8 cellular contexts compared by ENCODE assay signal in genomic region chr19:5977222-5977784, GRCh38. TPM values are rescaled to one million over a fixed set of nuclear protein-coding genes. Genes with fewer than 3 reads are reported as not detected.
DNase-seq lines count a peak whose midpoint lies in the region; ATAC-seq and TF ChIP-seq lines count a peak whose summit lies in the region.

No MANE protein-coding gene starts in this region.

- no CpG with 5 or more reads among the region's 43 CpGs for WGBS in H9 (ENCODE audit: extremely low coverage, insufficient read length, low lambda C conversion rate)
- WGBS in stomach, 5 donors = 0 to 3% (median 1%) methylated on average over 19 to 43 of the region's 43 CpGs

- H3K27ac Mint-ChIP-seq in H9 = peak overlapping the region; percentile 81 to 96 (median 92); a peak in 6 of 7 replicates
- H3K27ac Mint-ChIP-seq in activated CD8-positive, alpha-beta T cell treated with anti-CD3 and anti-CD28 coated beads, Interleukin-2, amount 10 ng/mL, durations not matched to agents 7 days and 5 days = peak overlapping the region; percentile 95

- H3K14ac ChIP-seq in H9 (ENCODE audit: insufficient read depth, low read length) = peak overlapping the region; percentile 91

- peaks cover 12% of the 10 kb centered on the region for H3K36me3 ChIP-seq in A673 (ENCODE audit: insufficient read depth, low read length, poor library complexity, severe bottlenecking)
- H3K36me3 ChIP-seq in iPS-15b (ENCODE audit: control insufficient read depth, insufficient read depth, low read length) = peaks cover 8% of the 10 kb centered on the region
- H3K36me3 ChIP-seq in stomach = peaks cover 0 to 24% (median 17%) of the 10 kb centered on the region in 4 donors

- H4K5ac ChIP-seq in H9 (ENCODE audit: insufficient read length, low read depth, low read length) = no peak overlapping the region

- no peak overlapping the region for H2BK20ac ChIP-seq in H9 (ENCODE audit: low read depth, low read length, poor library complexity, severe bottlenecking)

- peaks cover 2% of the 10 kb centered on the region; the same call in 1 of the 2 replicates for H3K27me3 Mint-ChIP-seq in H9 (ENCODE audit: low read depth)
- H3K27me3 Mint-ChIP-seq in activated CD8-positive, alpha-beta T cell treated with anti-CD3 and anti-CD28 coated beads, Interleukin-2, amount 10 ng/mL, durations not matched to agents 7 days and 5 days (ENCODE audit: low read depth) = no peaks in the 10 kb centered on the region

- H4K91ac ChIP-seq in H9 (ENCODE audit: insufficient read length, low read depth, low read length) = peak overlapping the region; percentile 11

- CTCF ChIA-PET in A673 (lab: Charles Lee) = interaction anchor here (1.0 to 2.9 kb wide), 3 partner anchors 9 to 174 kb away, joined by 3 to 17 read pairs (median 3); no protein-coding TSS in a partner anchor
- CTCF ChIA-PET in activated CD8-positive, alpha-beta T cell treated with anti-CD3 and anti-CD28 coated beads, Interleukin-2, amount 10 ng/mL, durations not matched to agents 7 days and 5 days (lab: Charles Lee) = interaction anchor here (3.1 to 6.0 kb wide), 4 partner anchors 10 to 173 kb away, joined by 12 to 64 read pairs (median 28); partner anchors contain the start of gene NRTN

- H3K4me2 ChIP-seq in H9 (ENCODE audit: insufficient read depth, insufficient read length, low read length) = peak overlapping the region; percentile 95

- H3K9me3 ChIP-seq in A673 (ENCODE audit: low read depth, low read length, poor library complexity, severe bottlenecking) (no peaks in the 10 kb centered on the region), H9 (ENCODE audit: control insufficient read depth, low read depth, low read length) (no peaks in the 10 kb centered on the region), iPS-15b (ENCODE audit: control insufficient read depth, insufficient read depth, low read length) (no peaks in the 10 kb centered on the region), stomach (no peaks in the 10 kb centered on the region)

- TF ChIP-seq EP300 in stomach (IDR thresholded peaks at IDR 0.05) = no peak

- intact Hi-C loops in A673 (cut with micrococcal nuclease; ENCODE audit: unreplicated experiment) = no loop called here
- intact Hi-C loops in stomach (cut with DNase I; ENCODE audit: low total_unique reads) = no loop called here

- peaks cover 7% of the 10 kb centered on the region for H3K23me2 ChIP-seq in H9 (ENCODE audit: insufficient read length, low read depth, low read length, poor library complexity, severe bottlenecking)

- no peak overlapping the region for H3T11ph ChIP-seq in H9 (ENCODE audit: low read length)

- no peak overlapping the region for H2AFZ ChIP-seq in H9 (ENCODE audit: low read length)

- H4K8ac ChIP-seq in H9 (replicated peaks; ENCODE audit: insufficient read length, low read depth, low read length) = no peak overlapping the region

- no peak for ATAC-seq in activated CD8-positive, alpha-beta T cell treated with anti-CD3 and anti-CD28 coated beads, Interleukin-2, amount 10 ng/mL, durations not matched to agents 7 days and 5 days
- ATAC-seq in GM19395 (IDR thresholded peaks at IDR 0.05; ENCODE audit: unreplicated experiment) (no peak), HG03520 (IDR thresholded peaks at IDR 0.05; ENCODE audit: unreplicated experiment) (no peak)

- H3K4me3 ChIP-seq in A673 (ENCODE audit: low read depth, low read length, poor library complexity, severe bottlenecking) = peak overlapping the region; percentile 96
- peak overlapping the region; percentile 82 for H3K4me3 ChIP-seq in iPS-15b (ENCODE audit: low read depth, low read length)
- peak overlapping the region; percentile 78 to 100 (median 96) for H3K4me3 ChIP-seq in stomach

- TF ChIP-seq CTCF in A673 (conservative IDR thresholded peaks at IDR 0.05; ENCODE audit: low read depth, low read length) (no peak), H9 (conservative IDR thresholded peaks at IDR 0.05) (no peak), stomach (IDR thresholded peaks at IDR 0.05) (no peak)

- no peak overlapping the region for H3K23ac ChIP-seq in H9 (ENCODE audit: insufficient read length, low read depth, low read length)

- peak overlapping the region; percentile 96 to 99 for H3K4me3 Mint-ChIP-seq in H9
- H3K4me3 Mint-ChIP-seq in activated CD8-positive, alpha-beta T cell treated with anti-CD3 and anti-CD28 coated beads, Interleukin-2, amount 10 ng/mL, durations not matched to agents 7 days and 5 days = peak overlapping the region; percentile 99

- H2AK5ac ChIP-seq in H9 (ENCODE audit: insufficient read length, low read length) = no peak overlapping the region

- POLR2A ChIA-PET in A673 (lab: Charles Lee; ENCODE audit: low non-redundant PET) = no interaction called here
- POLR2A ChIA-PET in activated CD8-positive, alpha-beta T cell treated with anti-CD3 and anti-CD28 coated beads, Interleukin-2, amount 10 ng/mL, durations not matched to agents 7 days and 5 days (lab: Charles Lee) = interaction anchor here (0.5 to 2.6 kb wide), 6 partner anchors 9 to 395 kb away, joined by 3 to 14 read pairs (median 3); partner anchors contain the start of gene ALKBH7

- H3K4me1 Mint-ChIP-seq in H9 = peaks cover 26 to 34% of the 10 kb centered on the region in 2 experiments
- peaks cover 64% of the 10 kb centered on the region for H3K4me1 Mint-ChIP-seq in activated CD8-positive, alpha-beta T cell treated with anti-CD3 and anti-CD28 coated beads, Interleukin-2, amount 10 ng/mL, durations not matched to agents 7 days and 5 days (ENCODE audit: low read depth)

- H4K20me1 ChIP-seq in H9 (ENCODE audit: control insufficient read depth, insufficient read depth, insufficient read length) = no peaks in the 10 kb centered on the region

- H3K9ac ChIP-seq in H9 (ENCODE audit: extremely low read depth, insufficient read length, low read length) = peak overlapping the region; percentile 91
- peak overlapping the region; percentile 94 for H3K9ac ChIP-seq in iPS-15b (ENCODE audit: low read depth, low read length)

- H3K27me3 ChIP-seq in A673 (replicated peaks; ENCODE audit: insufficient read depth, low read depth, low read length, poor library complexity) = no peaks in the 10 kb centered on the region
- no peaks in the 10 kb centered on the region; the same call in 1 of the 2 replicates for H3K27me3 ChIP-seq in H9 (ENCODE audit: insufficient read depth, low read length)
- no peaks in the 10 kb centered on the region for H3K27me3 ChIP-seq in iPS-15b (ENCODE audit: control insufficient read depth, insufficient read depth, low read length)
- H3K27me3 ChIP-seq in stomach = no peaks in the 10 kb centered on the region

- no peak overlapping the region for H2BK5ac ChIP-seq in H9 (ENCODE audit: insufficient read length, low read length)

- H2BK15ac ChIP-seq in H9 (ENCODE audit: low read depth, low read length) = no peak overlapping the region

- peak overlapping the region; percentile 90 for H3K27ac ChIP-seq in A673 (ENCODE audit: low read depth, low read length, poor library complexity, severe bottlenecking)
- H3K27ac ChIP-seq in H9 (ENCODE audit: insufficient read length, low read depth, low read length) = no peak overlapping the region
- peak overlapping the region; percentile 81 to 94 (median 92) for H3K27ac ChIP-seq in stomach

- H2BK120ac ChIP-seq in H9 (ENCODE audit: low read depth, low read length, poor library complexity, severe bottlenecking) = no peak overlapping the region

- peaks cover 28% of the 10 kb centered on the region for H3K4me1 ChIP-seq in A673 (ENCODE audit: insufficient read depth, low read length, poor library complexity, severe bottlenecking)
- 0 out of 2 replicates have a peak, but pooled peaks cover 4% of the 10 kb centered on the region for H3K4me1 ChIP-seq in H9 (ENCODE audit: insufficient read depth, low read length)
- H3K4me1 ChIP-seq in iPS-15b (ENCODE audit: control insufficient read depth, insufficient read depth, low read length) = peaks cover 4% of the 10 kb centered on the region
- peaks cover 50 to 76% (median 68%) of the 10 kb centered on the region in 4 donors for H3K4me1 ChIP-seq in stomach

- H3K56ac ChIP-seq in H9 (ENCODE audit: insufficient read length, low read depth, low read length) = no peak overlapping the region

- TF ChIP-seq POLR2A in stomach (IDR thresholded peaks at IDR 0.05) = no peak

- no peaks in the 10 kb centered on the region; a peak in 1 of 5 replicates for H3K9me3 Mint-ChIP-seq in H9
- no peaks in the 10 kb centered on the region for H3K9me3 Mint-ChIP-seq in activated CD8-positive, alpha-beta T cell treated with anti-CD3 and anti-CD28 coated beads, Interleukin-2, amount 10 ng/mL, durations not matched to agents 7 days and 5 days (ENCODE audit: insufficient read depth)

- peaks cover 43% of the 10 kb centered on the region for H3K79me2 ChIP-seq in H9 (ENCODE audit: insufficient read depth, low read length)

- peaks cover 33% of the 10 kb centered on the region for H3K79me1 ChIP-seq in H9 (ENCODE audit: insufficient read depth, low read depth, low read length, poor library complexity, severe bottlenecking)

- H3K4ac ChIP-seq in H9 (ENCODE audit: low read depth, low read length) = no peak overlapping the region

- peak overlapping the region; percentile 89 for H3K18ac ChIP-seq in H9 (ENCODE audit: insufficient read length, low read depth, low read length)

- peaks cover 15 to 28% (median 21%) of the 10 kb centered on the region in 3 experiments for H3K36me3 Mint-ChIP-seq in H9 (ENCODE audit: insufficient read depth in 1 of 3, low read depth in 3 of 3)
- H3K36me3 Mint-ChIP-seq in activated CD8-positive, alpha-beta T cell treated with anti-CD3 and anti-CD28 coated beads, Interleukin-2, amount 10 ng/mL, durations not matched to agents 7 days and 5 days (ENCODE audit: low read depth) = peaks cover 53% of the 10 kb centered on the region

- no peak for DNase-seq in A673 (ENCODE audit: low spot score)
- DNase-seq in H9 = no peak
- no peak for DNase-seq in activated CD8-positive, alpha-beta T cell treated with anti-CD3 and anti-CD28 coated beads, Interleukin-2, amount 10 ng/mL, durations not matched to agents 7 days and 5 days
- DNase-seq in stomach = no peak
- DNase-seq in COR-L47 (lab: John Stamatoyannopoulos, UW) = no peak

- no peak overlapping the region for H2BK12ac ChIP-seq in H9 (ENCODE audit: insufficient read length, low read depth, low read length)

- no TSS peak for BruUV-seq in A673 (replicated peaks; lab: Mats Ljungman, UMichigan)

RNA-seq across cellular contexts. Expression of gene RANBP3, which starts 0.6 kb away (rescaled TPM):
- total RNA-seq in A673 (2021) (126 and 130 TPM in 2 replicates), H9 (2021) (86.5 and 89.9 TPM in 2 replicates), stomach (100 to 1,000 TPM in 2 of 5 donors, 10 to 100 TPM in 3; 28.6 to 235 (median 85.9) TPM)
- total RNA-seq in activated CD8-positive, alpha-beta T cell treated with anti-CD3 and anti-CD28 coated beads, Interleukin-2, amount 10 ng/mL, durations not matched to agents 7 days and 5 days = 10 to 100 TPM; 82.2 to 93.6 TPM
- 10 to 100 TPM; 27.7 to 34.4 (median 31.2) TPM for polyA plus RNA-seq in stomach
